In the genomic region with DNA sequence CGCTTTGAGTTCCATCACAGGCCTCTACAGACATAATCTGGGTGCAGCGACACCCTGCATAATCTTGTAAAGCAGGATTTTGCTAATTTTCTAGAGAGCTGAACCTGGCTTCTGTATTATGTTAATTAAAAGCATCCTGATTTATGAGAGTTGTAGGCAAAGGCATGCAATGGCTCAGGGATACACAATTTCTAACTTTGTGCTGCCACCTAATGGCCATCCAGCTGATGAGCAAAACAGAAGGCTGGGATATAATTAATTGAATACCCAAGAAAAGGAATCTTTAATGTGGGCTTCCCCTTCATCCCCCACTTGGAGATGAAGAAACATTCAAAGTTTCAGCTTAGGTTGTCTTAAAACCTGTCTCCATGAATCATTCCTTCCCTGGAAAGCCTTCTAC, we compare ENCODE assay signal across 8 cellular contexts.
DNase-seq lines count a peak whose midpoint lies in the region; ATAC-seq, FAIRE-seq and TF ChIP-seq lines count a peak whose summit lies in the region.

No MANE protein-coding gene starts in this region.

- intact Hi-C loops in Panc1 (cut with micrococcal nuclease; ENCODE audit: unreplicated experiment) = loop anchor here (5.0 to 10.0 kb wide), 2 partner anchors 241 to 294 kb away; no protein-coding TSS in a partner anchor

- no peak overlapping the region for H3K4me2 ChIP-seq in fibroblast of lung (ENCODE audit: extremely low read depth, insufficient read depth, low read length)

- H3K27ac ChIP-seq in Panc1 (ENCODE audit: low read length) = no peak overlapping the region
- no peak overlapping the region for H3K27ac ChIP-seq in fibroblast of lung (ENCODE audit: insufficient read depth, low read length)

- H4K20me1 ChIP-seq in fibroblast of lung (ENCODE audit: control insufficient read depth, extremely low read depth, insufficient read depth, low read length) = no peaks in the 10 kb centered on the region

- no peaks in the 10 kb centered on the region for H3K36me3 Mint-ChIP-seq in stimulated activated memory B cell treated with anti-CD40 and anti-IgM and Interleukin-4, amounts not matched to agents 10 μg/mL and 1 μg/mL and 100 μg/mL, for 72 hours

- DNase-seq in AG20443 (ENCODE audit: low spot score) (peak; percentile 22), Panc1 (ENCODE audit: low read depth, low spot score) (peak; percentile 13), fibroblast of lung (ENCODE audit: low read depth in 2 of 2) (peak; percentile 10 to 21), putamen (ENCODE audit: low spot score) (peak; percentile 6), GM12892 (ENCODE audit: insufficient read length) (no peak)

- H3K9me3 Mint-ChIP-seq in stimulated activated memory B cell treated with anti-CD40 and anti-IgM and Interleukin-4, amounts not matched to agents 10 μg/mL and 1 μg/mL and 100 μg/mL, for 72 hours = no peaks in the 10 kb centered on the region

- H3K27me3 Mint-ChIP-seq in stimulated activated memory B cell treated with anti-CD40 and anti-IgM and Interleukin-4, amounts not matched to agents 10 μg/mL and 1 μg/mL and 100 μg/mL, for 72 hours = no peaks in the 10 kb centered on the region

- H3K27me3 ChIP-seq in Panc1 (ENCODE audit: control insufficient read depth, insufficient read depth, low read length) (no peaks in the 10 kb centered on the region), fibroblast of lung (ENCODE audit: control insufficient read depth, insufficient read depth, low read length) (no peaks in the 10 kb centered on the region)

- no peak for TF ChIP-seq POLR2A in GM12892 (IDR thresholded peaks at IDR 0.05; ENCODE audit: low read depth, low read length)

- H3K79me2 ChIP-seq in fibroblast of lung (ENCODE audit: control insufficient read depth, insufficient read depth, low read length) = no peaks in the 10 kb centered on the region

- no TSS peak for BruUV-seq in Panc1 (replicated peaks; lab: Mats Ljungman, UMichigan)

- TF ChIP-seq CTCF in GM12875 (IDR thresholded peaks at IDR 0.05; ENCODE audit: borderline replicate concordance, insufficient read depth, low read depth, low read length) = 0 out of 2 replicates have a peak, but pooled peaks have one; percentile 35
- TF ChIP-seq CTCF in Panc1 (IDR thresholded peaks at IDR 0.05) = peak; percentile 71
- TF ChIP-seq CTCF in fibroblast of lung (conservative IDR thresholded peaks at IDR 0.05 in 1 of 2, IDR thresholded peaks at IDR 0.05 in 1 of 2; ENCODE audit: low read depth in 1 of 2, low read length in 2 of 2) = peak; percentile 36 to 55

- ATAC-seq in Panc1 = no peak
- no peak for ATAC-seq in GM18873 (IDR thresholded peaks at IDR 0.05; ENCODE audit: low FRiP score, unreplicated experiment)
- no peak for ATAC-seq in stimulated activated memory B cell treated with anti-CD40 and anti-IgM and Interleukin-4, amounts not matched to agents 10 μg/mL and 1 μg/mL and 100 μg/mL, for 72 hours

- H3K4me3 ChIP-seq in GM12875 (ENCODE audit: low read depth, low read length) (no peak overlapping the region), Panc1 (ENCODE audit: low read depth in 2 of 2, low read length in 2 of 2) (no peak overlapping the region), fibroblast of lung (replicated peaks in 1 of 4; ENCODE audit: control extremely low read depth in 1 of 4, insufficient read depth in 1 of 4, low read depth in 3 of 4, low read length in 4 of 4) (no peak overlapping the region)

- H3K4me1 ChIP-seq in Panc1 (ENCODE audit: control insufficient read depth, insufficient read depth, low read length) (no peaks in the 10 kb centered on the region), fibroblast of lung (ENCODE audit: control insufficient read depth, extremely low read depth, insufficient read depth, low read length) (no peaks in the 10 kb centered on the region)

- CTCF ChIA-PET in Panc1 (lab: Charles Lee) = interaction anchor here (0.6 to 1.0 kb wide), 2 partner anchors 242 to 243 kb away, joined by 3 read pairs; no protein-coding TSS in a partner anchor

- no peak overlapping the region for H2AFZ ChIP-seq in fibroblast of lung (ENCODE audit: low read length)

- H3K9ac ChIP-seq in fibroblast of lung (ENCODE audit: insufficient read depth, low read length) = no peak overlapping the region

- H3K9me3 ChIP-seq in Panc1 (ENCODE audit: control insufficient read depth, insufficient read depth, low read depth, low read length) = no peaks in the 10 kb centered on the region
- H3K9me3 ChIP-seq in fibroblast of lung (ENCODE audit: control insufficient read depth, insufficient read depth, low read depth, low read length) = no peaks in the 10 kb centered on the region

- H3K4me3 Mint-ChIP-seq in stimulated activated memory B cell treated with anti-CD40 and anti-IgM and Interleukin-4, amounts not matched to agents 10 μg/mL and 1 μg/mL and 100 μg/mL, for 72 hours = no peak overlapping the region

- POLR2A ChIA-PET in Panc1 (lab: Charles Lee) = no interaction called here

- H3K4me1 Mint-ChIP-seq in stimulated activated memory B cell treated with anti-CD40 and anti-IgM and Interleukin-4, amounts not matched to agents 10 μg/mL and 1 μg/mL and 100 μg/mL, for 72 hours = no peaks in the 10 kb centered on the region

- H3K27ac Mint-ChIP-seq in stimulated activated memory B cell treated with anti-CD40 and anti-IgM and Interleukin-4, amounts not matched to agents 10 μg/mL and 1 μg/mL and 100 μg/mL, for 72 hours = no peak overlapping the region

- in situ Hi-C loops in Panc1 (cut with HindIII; ENCODE audit: low pct_unique_long_range_greater_than_20kb, low sequenced_read_pairs) = no loop called here

- no peaks in the 10 kb centered on the region for H3K36me3 ChIP-seq in Panc1 (ENCODE audit: control insufficient read depth, insufficient read depth, low read length)
- no peaks in the 10 kb centered on the region for H3K36me3 ChIP-seq in fibroblast of lung (ENCODE audit: control insufficient read depth, insufficient read depth, low read length)

- FAIRE-seq in GM12892 (lab: Jason Lieb, UNC) = no peak
